Comparison of ENCODE assay signal across 8 cellular contexts in the genomic region with DNA sequence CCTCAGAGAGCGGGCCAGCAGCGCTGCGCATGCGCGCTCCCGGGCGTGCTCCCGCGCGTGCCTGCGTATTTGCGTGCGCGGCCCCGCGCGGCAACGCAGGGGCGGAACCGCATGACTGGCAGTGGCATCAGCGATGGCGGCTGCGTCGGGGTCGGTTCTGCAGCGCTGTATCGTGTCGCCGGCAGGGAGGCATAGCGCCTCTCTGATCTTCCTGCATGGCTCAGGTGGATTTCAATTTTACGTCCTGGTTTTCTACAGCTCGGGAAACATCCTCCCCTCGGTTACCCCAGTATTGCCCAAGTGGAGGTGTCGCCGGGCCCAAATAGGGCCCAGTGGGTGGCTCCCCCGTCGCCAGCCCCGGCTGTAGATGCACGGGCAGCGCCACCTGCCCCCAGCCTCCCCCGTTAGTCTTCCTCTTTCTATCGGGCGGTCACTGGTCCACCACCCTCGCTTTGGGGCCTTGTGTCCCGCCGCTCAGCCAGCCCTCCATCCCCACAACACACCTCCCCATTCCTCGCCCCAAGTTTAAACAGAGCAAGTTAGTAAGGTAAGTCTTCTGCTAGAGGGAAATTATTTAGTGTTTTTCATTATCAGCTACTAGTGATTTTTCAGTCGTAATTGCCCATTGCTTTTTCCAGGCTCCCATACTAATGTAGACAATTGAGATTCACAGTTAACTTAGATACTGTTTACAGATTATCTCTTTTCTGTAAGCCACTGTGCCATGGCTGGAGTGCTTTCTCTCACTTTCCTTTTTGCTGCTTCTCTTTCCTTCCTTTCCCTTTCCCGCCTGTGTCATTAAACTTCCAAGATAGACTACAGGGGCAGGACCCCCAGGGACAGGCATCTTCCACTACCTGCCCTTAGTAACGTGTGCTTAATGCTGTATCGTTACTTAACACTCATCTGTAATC. TPM values are rescaled to one million over a fixed set of nuclear protein-coding genes. Genes with fewer than 3 reads are reported as not detected.
DNase-seq lines count a peak whose midpoint lies in the region; ATAC-seq, FAIRE-seq and TF ChIP-seq lines count a peak whose summit lies in the region.

A gene (plus strand): TSS at position 121 of the 914 bp plus-strand sequence. CDS start 13 bp downstream, at position 134.

- 1 to 2% (median 1%) methylated on average over 34 to 51 of the region's 51 CpGs for WGBS in adrenal gland, 4 donors
- 1% methylated on average over 51 of the region's 51 CpGs for WGBS in heart right ventricle, 2 donors
- 1 to 2% methylated on average over 39 to 51 of the region's 51 CpGs for WGBS in upper lobe of left lung, 2 donors

- H3K36me3 ChIP-seq in adrenal gland (replicated peaks in 1 of 2) (no peaks in the 10 kb centered on the region), heart right ventricle (peaks cover 0 to 2% (median 0%) of the 10 kb centered on the region in 9 donors), upper lobe of left lung (peaks cover 0 to 3% (median 0%) of the 10 kb centered on the region in 4 donors)

- peaks cover 9 to 46% of the 10 kb centered on the region in 2 donors for H3K4me1 ChIP-seq in adrenal gland (replicated peaks in 1 of 2)
- H3K4me1 ChIP-seq in heart right ventricle = peaks cover 0 to 67% (median 42%) of the 10 kb centered on the region in 9 donors
- peaks cover 19 to 27% (median 25%) of the 10 kb centered on the region in 4 donors for H3K4me1 ChIP-seq in upper lobe of left lung

- H3K27ac ChIP-seq in adrenal gland = peak within 1 kb of the TSS; percentile 61 to 97 (median 87)
- peak within 1 kb of the TSS; percentile 72 to 95 (median 92) for H3K27ac ChIP-seq in heart right ventricle
- peak within 1 kb of the TSS; percentile 88 to 94 (median 92) for H3K27ac ChIP-seq in upper lobe of left lung

- H3K27me3 ChIP-seq in adrenal gland (no peaks in the 10 kb centered on the region), heart right ventricle (no peaks in the 10 kb centered on the region), upper lobe of left lung (no peaks in the 10 kb centered on the region)

- peak in 1 of 6 experiments; percentile 4 for TF ChIP-seq CTCF in adrenal gland (IDR thresholded peaks at IDR 0.05)
- peak in 5 of 9 donors; percentile 12 to 42 (median 25) for TF ChIP-seq CTCF in heart right ventricle (IDR thresholded peaks at IDR 0.05)
- peak in 5 of 6 experiments; percentile 17 to 44 (median 24) for TF ChIP-seq CTCF in upper lobe of left lung (IDR thresholded peaks at IDR 0.05)

- H3K4me3 ChIP-seq in adrenal gland (peak within 1 kb of the TSS; percentile 44 to 85 (median 58)), heart right ventricle (peak within 1 kb of the TSS; percentile 63 to 90 (median 78)), upper lobe of left lung (peak within 1 kb of the TSS; percentile 66 to 80 (median 74))

- DNase-seq in GM12891 (ENCODE audit: insufficient read length, low spot score) = peak; percentile 61
- DNase-seq in NCI-H1417 (lab: John Stamatoyannopoulos, UW) = peak; percentile 76 to 93 (median 89)
- DNase-seq in T-helper 1 cell = peak; percentile 73 to 90 (median 81)
- peak; percentile 88 to 94 (median 90) for DNase-seq in adrenal gland
- DNase-seq in heart right ventricle = peak; percentile 89 to 93
- peak; percentile 97 for DNase-seq in posterior vena cava (ENCODE audit: low spot score)
- peak; percentile 92 to 99 for DNase-seq in upper lobe of left lung

- peak; percentile 100 for FAIRE-seq in GM12891 (lab: Jason Lieb, UNC)

- intact Hi-C loops in adrenal gland (cut with DNase I) = no loop called here
- intact Hi-C loops in heart right ventricle (cut with DNase I) = loop anchor here in 3 of 10 donors (10.0 kb wide), 3 partner anchors 709 to 839 kb away; a partner anchor contains a TSS
- intact Hi-C loops in posterior vena cava (cut with DNase I) = no loop called here

- peak in 1 of 4 donors; percentile 31 for TF ChIP-seq EP300 in upper lobe of left lung (IDR thresholded peaks at IDR 0.05)

- peak; percentile 73 for ATAC-seq in HG02763 (IDR thresholded peaks at IDR 0.05; ENCODE audit: unreplicated experiment)
- peak; percentile 94 to 98 (median 96) for ATAC-seq in heart right ventricle
- ATAC-seq in upper lobe of left lung (ENCODE audit: low FRiP score in 2 of 2) = peak; percentile 97 to 98

- H3K9me3 ChIP-seq in adrenal gland (replicated peaks in 1 of 3) = no peaks in the 10 kb centered on the region
- H3K9me3 ChIP-seq in heart right ventricle = no peaks in the 10 kb centered on the region
- H3K9me3 ChIP-seq in upper lobe of left lung = no peaks in the 10 kb centered on the region

- TF ChIP-seq POLR2A in GM12891 (IDR thresholded peaks at IDR 0.05; ENCODE audit: low read depth, low read length) (peak; percentile 92), adrenal gland (IDR thresholded peaks at IDR 0.05) (peak; percentile 75 to 98), upper lobe of left lung (IDR thresholded peaks at IDR 0.05) (peak; percentile 55 to 96 (median 88))

TF ChIP-seq in GM12891, 5 proteins besides CTCF, POLR2A, EP300 and RAD21:
- TF ChIP-seq POU2F2 (IDR thresholded peaks at IDR 0.05; ENCODE audit: low read depth, low read length) (peak; percentile 68; the same call in 1 of the 2 replicates), TAF1 (IDR thresholded peaks at IDR 0.05; ENCODE audit: low read depth, low read length) (peak; percentile 92), POLR2AphosphoS5 (IDR thresholded peaks at IDR 0.05; ENCODE audit: low read depth, low read length) (peak; percentile 93), SPI1 (IDR thresholded peaks at IDR 0.05; ENCODE audit: low read depth, low read length) (no peak), PAX5 (IDR thresholded peaks at IDR 0.05; ENCODE audit: insufficient read depth, low read length, severe bottlenecking) (peak; percentile 83)

RNA-seq across cellular contexts. Expression of the gene that starts here (rescaled TPM):
- 17.7 TPM for polyA plus RNA-seq in GM12891 (2012; ENCODE audit: low read depth, missing spikeins)
- total RNA-seq in adrenal gland = 10 to 100 TPM; 14.9 to 82.7 (median 46.1) TPM
- 10 to 100 TPM; 64.7 to 82.8 (median 79.4) TPM for polyA plus RNA-seq in adrenal gland
- 100 to 1,000 TPM in 7 of 10 donors, 10 to 100 TPM in 3; 65.9 to 186 (median 120) TPM for total RNA-seq in heart right ventricle
- 10 to 100 TPM; 22.2 to 93.3 TPM for polyA plus RNA-seq in heart right ventricle
- 10 to 100 TPM; 55.7 to 56.3 TPM for total RNA-seq in posterior vena cava
- 10 to 100 TPM; 11.7 to 42.7 (median 26.0) TPM for total RNA-seq in upper lobe of left lung

Comparison
In these comparisons a context has a peak if more than half of its experiments do, and no peak if none do; other contexts are left out.
1. Peak in every context shown above with its lines: DNase-seq, ATAC-seq, H3K4me3 ChIP-seq and H3K27ac ChIP-seq.